ENCODE assay signal across 9 cellular contexts in the genomic region with DNA sequence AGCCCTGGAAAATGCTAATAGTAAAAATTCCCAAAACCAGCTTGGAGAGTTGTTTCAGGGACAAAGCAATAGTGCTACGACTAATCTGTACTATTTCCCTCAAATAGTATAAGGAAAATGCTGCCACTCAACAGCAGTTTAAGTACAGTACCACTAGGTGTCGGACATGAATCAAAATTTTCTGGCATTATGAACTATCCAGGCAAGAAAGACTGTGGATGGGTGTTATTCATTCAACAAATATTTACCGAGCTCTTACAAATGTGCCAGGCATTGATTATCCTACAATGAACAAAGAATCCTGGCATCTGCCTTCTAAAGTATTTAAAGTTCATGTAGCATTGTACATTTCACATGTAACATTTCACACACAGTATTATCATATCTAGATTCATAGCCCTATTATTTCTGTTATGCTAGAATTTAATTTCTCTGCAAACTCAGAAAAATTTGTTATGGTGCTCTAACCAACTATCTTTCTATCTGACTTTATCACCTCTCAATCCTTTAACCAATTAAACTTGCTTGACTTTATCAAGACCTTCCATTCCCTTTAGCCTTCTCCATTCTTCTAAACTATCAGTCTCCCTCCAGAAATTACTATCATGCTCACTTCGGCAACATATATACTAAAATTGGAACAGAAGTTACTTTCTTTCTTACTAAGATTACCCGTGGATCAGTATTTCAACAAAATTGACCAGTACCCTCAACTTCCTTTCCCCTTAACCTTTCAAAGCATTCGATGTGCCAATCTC.
DNase-seq lines count a peak whose midpoint lies in the region; ATAC-seq and TF ChIP-seq lines count a peak whose summit lies in the region.
"Had no signal": no experiment of that assay in that cellular context is flagged by ENCODE, and none has a peak within 500 bp of the region (broad histone marks: within the 10 kb centered on the region; RNA-seq: fewer than 3 reads in every experiment).

No MANE protein-coding gene starts in this region.

- no peak overlapping the region for H3K4me3 Mint-ChIP-seq in natural killer cell
- H3K4me3 Mint-ChIP-seq in activated CD4-positive, alpha-beta memory T cell treated with anti-CD3 and anti-CD28 coated beads, Interleukin-2, amount 10 ng/mL, durations not matched to agents 7 days and 5 days, result no peak overlapping the region

- H3K27me3 Mint-ChIP-seq in natural killer cell (ENCODE audit: low read depth in 2 of 2), result no peaks in the 10 kb centered on the region
- H3K27me3 Mint-ChIP-seq in activated CD4-positive, alpha-beta memory T cell treated with anti-CD3 and anti-CD28 coated beads, Interleukin-2, amount 10 ng/mL, durations not matched to agents 7 days and 5 days, result no peaks in the 10 kb centered on the region

- no peak overlapping the region for H3K4me3 ChIP-seq in AG10803 (ENCODE audit: low read length)
- H3K4me3 ChIP-seq: SJSA1 had no signal

- POLR2A ChIA-PET in activated CD4-positive, alpha-beta memory T cell treated with anti-CD3 and anti-CD28 coated beads, Interleukin-2, amount 10 ng/mL, durations not matched to agents 7 days and 5 days (lab: Charles Lee), result interaction anchor here (1.0 kb wide), 1 partner anchor 437 kb away, joined by 3 read pairs; no protein-coding TSS in a partner anchor

- TF ChIP-seq CTCF in AG10803 (conservative IDR thresholded peaks at IDR 0.05; ENCODE audit: low read length) (peak; percentile 84), natural killer cell (IDR thresholded peaks at IDR 0.05) (peak; percentile 87)

- CTCF ChIA-PET in activated CD4-positive, alpha-beta memory T cell treated with anti-CD3 and anti-CD28 coated beads, Interleukin-2, amount 10 ng/mL, durations not matched to agents 7 days and 5 days (lab: Charles Lee), result interaction anchor here (0.6 to 2.6 kb wide), 13 partner anchors 17 to 950 kb away, joined by 3 to 10 read pairs (median 3); no protein-coding TSS in a partner anchor

- no peaks in the 10 kb centered on the region for H3K36me3 Mint-ChIP-seq in natural killer cell
- H3K36me3 Mint-ChIP-seq in activated CD4-positive, alpha-beta memory T cell treated with anti-CD3 and anti-CD28 coated beads, Interleukin-2, amount 10 ng/mL, durations not matched to agents 7 days and 5 days (ENCODE audit: low read depth), result peaks cover 5% of the 10 kb centered on the region

- H3K4me1 Mint-ChIP-seq in natural killer cell, result no peaks in the 10 kb centered on the region
- peaks cover 2% of the 10 kb centered on the region for H3K4me1 Mint-ChIP-seq in activated CD4-positive, alpha-beta memory T cell treated with anti-CD3 and anti-CD28 coated beads, Interleukin-2, amount 10 ng/mL, durations not matched to agents 7 days and 5 days

- intact Hi-C loops in natural killer cell (cut with micrococcal nuclease), result loop anchor here (1.0 kb wide), 3 partner anchors 309 to 438 kb away; partner anchors contain the start of gene PRTFDC1

- no peaks in the 10 kb centered on the region for H3K9me3 Mint-ChIP-seq in natural killer cell
- H3K9me3 Mint-ChIP-seq in activated CD4-positive, alpha-beta memory T cell treated with anti-CD3 and anti-CD28 coated beads, Interleukin-2, amount 10 ng/mL, durations not matched to agents 7 days and 5 days, result no peaks in the 10 kb centered on the region

- peak; percentile 90 for DNase-seq in AG10803 (ENCODE audit: low read depth)
- peak; percentile 49 for DNase-seq in NCI-H1048 (lab: John Stamatoyannopoulos, UW)
- DNase-seq in natural killer cell, result no peak
- DNase-seq in activated CD4-positive, alpha-beta memory T cell treated with anti-CD3 and anti-CD28 coated beads, Interleukin-2, amount 10 ng/mL, durations not matched to agents 7 days and 5 days, result no peak

- peak; percentile 87 for ATAC-seq in GM18498 (IDR thresholded peaks at IDR 0.05; ENCODE audit: unreplicated experiment)
- peak; percentile 85 for ATAC-seq in HG02759 (IDR thresholded peaks at IDR 0.05; ENCODE audit: unreplicated experiment)
- ATAC-seq in SK-N-SH treated with all-trans-retinoic acid at 6 μM for 48 hours, result peak; percentile 97
- ATAC-seq in esophagus mucosa, result peak; percentile 94
- ATAC-seq in natural killer cell, result peak; percentile 77 to 88 (median 78)

- no peak overlapping the region for H3K27ac Mint-ChIP-seq in natural killer cell
- no peak overlapping the region for H3K27ac Mint-ChIP-seq in activated CD4-positive, alpha-beta memory T cell treated with anti-CD3 and anti-CD28 coated beads, Interleukin-2, amount 10 ng/mL, durations not matched to agents 7 days and 5 days

TF ChIP-seq in SK-N-SH treated with all-trans-retinoic acid at 6 μM for 48 hours, 23 proteins besides CTCF, POLR2A, EP300 and RAD21:
- TF ChIP-seq ZFP3 (CRISPR knock-in tag; IDR thresholded peaks at IDR 0.05) (peak; percentile 97), ZNF8 (CRISPR knock-in tag; IDR thresholded peaks at IDR 0.05) (no peak)

Comparison
In these comparisons a context has a peak if more than half of its experiments do, and no peak if none do; other contexts are left out.
1. DNase-seq: peak in AG10803 (single experiment) and NCI-H1048 (single experiment); none in natural killer cell (single experiment) and activated CD4-positive, alpha-beta memory T cell treated with anti-CD3 and anti-CD28 coated beads, Interleukin-2, amount 10 ng/mL, durations not matched to agents 7 days and 5 days (single experiment).
2. Peak in every context shown above with its lines, with median percentiles within 50 percentile points of each other: ATAC-seq.